Comparison of ENCODE assay signal across 16 cellular contexts in the genomic region with DNA sequence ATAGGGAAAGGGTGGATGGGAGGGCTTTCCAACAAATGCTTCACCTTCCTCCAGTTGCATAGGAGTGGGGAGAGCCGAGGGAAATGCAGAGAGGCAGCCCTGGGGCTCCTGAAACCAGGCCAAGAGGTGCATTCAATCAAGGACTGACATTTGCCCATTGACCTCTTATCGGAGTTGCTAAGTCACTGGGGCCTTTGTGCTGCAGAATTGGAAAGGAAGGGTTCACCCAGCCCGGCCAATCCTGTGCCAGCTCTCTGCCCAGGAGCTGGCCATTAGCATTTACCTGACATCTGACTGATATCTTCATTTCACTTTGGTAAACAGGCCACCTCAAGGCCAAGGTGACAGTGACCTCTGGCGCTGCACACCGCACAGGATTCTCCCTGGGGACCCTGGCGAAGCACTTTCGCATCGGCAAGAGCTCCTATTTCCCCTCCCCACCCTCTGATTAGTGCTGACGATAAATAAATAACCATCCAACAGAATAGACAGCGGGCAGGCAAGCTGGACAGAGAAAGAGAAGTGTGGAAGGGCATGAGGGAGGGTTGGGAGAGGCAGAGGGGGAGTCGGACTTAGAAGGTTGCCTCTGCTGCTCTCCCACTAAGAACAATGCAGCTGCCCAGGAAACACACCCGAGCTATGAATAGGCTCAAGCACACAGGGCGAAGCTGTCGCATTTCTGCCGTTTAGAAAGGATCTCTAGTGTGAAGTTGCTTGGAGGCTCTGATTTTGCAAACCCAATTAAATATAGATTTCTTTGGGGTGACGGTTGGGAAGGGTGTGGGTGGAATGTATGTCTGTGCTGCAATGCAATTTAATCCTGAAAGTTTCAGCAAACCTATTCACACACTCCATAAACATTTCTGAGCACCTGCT. TPM values are rescaled to one million over a fixed set of nuclear protein-coding genes. Genes with fewer than 3 reads are reported as not detected.
DNase-seq lines count a peak whose midpoint lies in the region; ATAC-seq and TF ChIP-seq lines count a peak whose summit lies in the region.
"Had no signal": no experiment of that assay in that cellular context is flagged by ENCODE, and none has a peak within 500 bp of the region (broad histone marks: within the 10 kb centered on the region; RNA-seq: fewer than 3 reads in every experiment).

No MANE protein-coding gene starts in this region.

- TF ChIP-seq CTCF in neural progenitor cell (IDR thresholded peaks at IDR 0.05) (no peak), type B pancreatic cell (conservative IDR thresholded peaks at IDR 0.05) (no peak), transverse colon (IDR thresholded peaks at IDR 0.05) (no peak)

- ATAC-seq in Right ventricle myocardium superior (ENCODE audit: poor library complexity) (peak; percentile 23), Right ventricle myocardium inferior (no peak), left ventricle myocardium superior (peak; percentile 32)
- ATAC-seq: Panc1 had no signal

- WGBS in transverse colon (ENCODE audit: low coverage in 1 of 2), 2 donors: 62 to 82% methylated on average over 7 to 16 of the region's 16 CpGs

- no peaks in the 10 kb centered on the region for H3K9me3 ChIP-seq in neural progenitor cell (ENCODE audit: low read depth)
- H3K9me3 ChIP-seq in transverse colon: no peaks in the 10 kb centered on the region
- H3K9me3 ChIP-seq: ascending aorta had no signal

- in situ Hi-C loops in transverse colon (cut with MboI; ENCODE audit: low pct_ligation_motif_present in 1 of 4, low pct_unique_long_range_greater_than_20kb in 1 of 4, low sequenced_read_pairs in 3 of 4): no loop called here

- H3K4me3 Mint-ChIP-seq in neural progenitor cell: no peak overlapping the region
- H3K4me3 Mint-ChIP-seq in type B pancreatic cell: no peak overlapping the region

- H3K36me3 Mint-ChIP-seq in neural progenitor cell (no peaks in the 10 kb centered on the region), type B pancreatic cell (no peaks in the 10 kb centered on the region)

- H3K4me3 ChIP-seq in neural progenitor cell: no peak overlapping the region
- no peak overlapping the region for H3K4me3 ChIP-seq in transverse colon
- H3K4me3 ChIP-seq: ascending aorta, lung had no signal

- H2AFZ ChIP-seq in neural progenitor cell (replicated peaks): no peak overlapping the region

- DNase-seq in Right ventricle myocardium superior (no peak), Right ventricle myocardium inferior (ENCODE audit: missing footprints) (no peak), left ventricle myocardium superior (no peak), neural progenitor cell (ENCODE audit: low spot score) (peak; percentile 15), type B pancreatic cell (ENCODE audit: extremely low spot score, unreplicated experiment) (no peak), transverse colon (no peak), hepatic stellate cell (ENCODE audit: low spot score) (no peak)
- DNase-seq in stimulated activated naive CD4-positive, alpha-beta T cell (lab: John Stamatoyannopoulos, UW): no peak
- DNase-seq: ACHN, NCI-H1436 treated with DMSO at 0.1 percent for 48 hours, NCI-H524 had no signal

- peaks cover 22% of the 10 kb centered on the region for H3K9me3 Mint-ChIP-seq in neural progenitor cell
- H3K9me3 Mint-ChIP-seq in type B pancreatic cell: no peaks in the 10 kb centered on the region

- H3K36me3 ChIP-seq in neural progenitor cell (no peaks in the 10 kb centered on the region), transverse colon (no peaks in the 10 kb centered on the region)
- H3K36me3 ChIP-seq: ascending aorta had no signal

- H3K27ac ChIP-seq in neural progenitor cell: no peak overlapping the region
- no peak overlapping the region for H3K27ac ChIP-seq in transverse colon
- H3K27ac ChIP-seq: ascending aorta, KMS-11, VCaP had no signal

- H3K4me1 ChIP-seq in neural progenitor cell: peaks cover 12% of the 10 kb centered on the region
- no peaks in the 10 kb centered on the region for H3K4me1 ChIP-seq in transverse colon
- H3K4me1 ChIP-seq: ascending aorta had no signal

- H3K4me1 Mint-ChIP-seq in neural progenitor cell: peaks cover 42% of the 10 kb centered on the region
- peaks cover 37% of the 10 kb centered on the region for H3K4me1 Mint-ChIP-seq in type B pancreatic cell (ENCODE audit: unreplicated experiment)

- H3K79me2 ChIP-seq in neural progenitor cell (ENCODE audit: low read depth): no peaks in the 10 kb centered on the region

- TF ChIP-seq EP300 in transverse colon (IDR thresholded peaks at IDR 0.05; ENCODE audit: low read depth): no peak

- H3K27me3 Mint-ChIP-seq in neural progenitor cell (ENCODE audit: insufficient read depth, low read depth) (peaks cover 11% of the 10 kb centered on the region), type B pancreatic cell (no peaks in the 10 kb centered on the region)

- H3K9ac ChIP-seq in neural progenitor cell: no peak overlapping the region
- H3K9ac ChIP-seq: KMS-11 had no signal

- H3F3A ChIP-seq in neural progenitor cell (ENCODE audit: low read depth): no peaks in the 10 kb centered on the region

- H3K27me3 ChIP-seq in neural progenitor cell: no peaks in the 10 kb centered on the region
- H3K27me3 ChIP-seq in transverse colon: no peaks in the 10 kb centered on the region
- H3K27me3 ChIP-seq: ascending aorta had no signal

- intact Hi-C loops in Right ventricle myocardium superior (cut with DNase I) (no loop called here), Right ventricle myocardium inferior (cut with DNase I) (no loop called here), left ventricle myocardium superior (cut with micrococcal nuclease) (no loop called here), transverse colon (cut with DNase I; ENCODE audit: low total_unique reads) (loop anchor here (5.0 kb wide), 1 partner anchor 174 kb away; no protein-coding TSS in a partner anchor)

- no peak for TF ChIP-seq POLR2A in transverse colon (IDR thresholded peaks at IDR 0.05)

- H4K20me1 ChIP-seq in neural progenitor cell (ENCODE audit: low read depth): no peaks in the 10 kb centered on the region

- H3K27ac Mint-ChIP-seq in neural progenitor cell: peak overlapping the region; percentile 43
- H3K27ac Mint-ChIP-seq in type B pancreatic cell: peak overlapping the region; percentile 39

- H3K4me2 ChIP-seq in neural progenitor cell: no peak overlapping the region
- H3K4me2 ChIP-seq: KMS-11 had no signal

RNA-seq across cellular contexts. Expression of a gene that starts 57.1 kb away (rescaled TPM):
- total RNA-seq in Right ventricle myocardium superior (47.0 TPM), Right ventricle myocardium inferior (46.4 TPM), left ventricle myocardium superior (49.8 TPM), neural progenitor cell (ENCODE audit: low replicate concordance) (144 and 175 TPM in 2 replicates), type B pancreatic cell (ENCODE audit: low replicate concordance) (63.2 and 98.7 TPM in 2 replicates), transverse colon (10 to 100 TPM in 3 of 4 donors, 1 to 10 TPM in 1; 5.6 to 38.6 (median 26.7) TPM)
